In genomic region chr21:32462564-32462963, GRCh38 we compare ENCODE assay signal across 1 cellular context. TPM values are rescaled to one million over a fixed set of nuclear protein-coding genes. Genes with fewer than 3 reads are reported as not detected.
"Had no signal": no experiment of that assay in that cellular context is flagged by ENCODE, and none has a peak within 500 bp of the region (broad histone marks: within the 10 kb centered on the region; RNA-seq: fewer than 3 reads in every experiment).

No MANE protein-coding gene starts in this region.

RNA-seq across cellular contexts. Expression of gene EVA1C, which starts 50.1 kb away (rescaled TPM):
- total RNA-seq: progenitor cell of endocrine pancreas had no signal
